ENCODE assay signal across 10 cellular contexts in the genomic region with DNA sequence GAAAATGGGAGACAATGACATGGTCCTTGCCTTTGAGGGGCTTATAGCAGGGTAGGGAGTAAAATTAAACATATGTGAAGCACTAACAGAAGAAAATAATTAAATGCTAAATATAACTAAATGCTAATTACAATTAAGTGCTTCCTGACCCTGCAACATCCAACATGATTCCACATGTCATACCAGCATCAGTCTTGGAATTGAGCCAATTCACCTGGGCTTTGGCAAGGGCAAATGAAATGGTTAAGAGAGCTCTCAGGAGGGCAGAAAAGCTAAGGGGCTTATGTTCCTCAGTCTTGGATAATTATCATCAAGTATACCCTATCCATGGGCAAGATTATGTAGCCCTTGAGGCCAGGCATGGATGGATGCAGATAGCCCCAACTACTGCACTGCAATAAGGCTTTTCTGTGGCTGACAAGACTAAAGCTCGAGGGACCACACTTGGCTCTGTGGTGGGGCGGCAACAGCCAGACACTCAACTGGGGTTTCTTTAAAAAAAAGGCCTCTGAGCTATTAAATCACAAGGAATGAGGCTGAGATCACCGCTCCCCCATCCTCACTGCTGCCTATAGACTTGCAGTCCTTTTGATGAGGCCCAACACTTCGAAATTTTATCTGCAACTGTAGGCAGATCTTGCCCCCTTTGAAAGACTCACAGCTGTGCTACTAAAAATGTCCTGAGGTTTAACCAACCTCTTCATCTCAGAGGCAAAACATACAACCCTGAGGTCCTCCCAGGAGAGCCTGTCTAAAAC. TPM values are rescaled to one million over a fixed set of nuclear protein-coding genes. Genes with fewer than 3 reads are reported as not detected.
DNase-seq lines count a peak whose midpoint lies in the region; ATAC-seq, FAIRE-seq and TF ChIP-seq lines count a peak whose summit lies in the region.
"Had no signal": no experiment of that assay in that cellular context is flagged by ENCODE, and none has a peak within 500 bp of the region (broad histone marks: within the 10 kb centered on the region; RNA-seq: fewer than 3 reads in every experiment).

No MANE protein-coding gene starts in this region.

- peak overlapping the region; percentile 91 for H3K4me2 ChIP-seq in SK-N-SH

- DNase-seq in SK-N-SH (no peak), adipocyte (ENCODE audit: low read depth) (peak; percentile 41), tibial artery (no peak), NCI-H187 treated with DMSO at 0.1 percent for 48 hours (lab: John Stamatoyannopoulos, UW) (no peak), urothelium cell line (ENCODE audit: low spot score) (no peak)
- DNase-seq: NK-92 treated with Interleukin-12 subunit alpha and Interleukin-12 subunit beta, amount 100 ng/mL, for 24 hours had no signal

- TF ChIP-seq RAD21 in SK-N-SH (IDR thresholded peaks at IDR 0.05; ENCODE audit: low read length) = no peak

- intact Hi-C loops in tibial artery (cut with DNase I; ENCODE audit: low total_unique reads) = no loop called here

- peak overlapping the region; percentile 84; the same call in 1 of the 2 replicates for H3K9ac ChIP-seq in SK-N-SH
- peak overlapping the region; percentile 94 for H3K9ac ChIP-seq in adipocyte (ENCODE audit: low read length)
- H3K9ac ChIP-seq in iPS-18a (ENCODE audit: low read length) = no peak overlapping the region

- H3K4me1 ChIP-seq in SK-N-SH (ENCODE audit: control insufficient read depth in 1 of 2, insufficient read depth in 2 of 2, low read depth in 1 of 2, low read length in 1 of 2) (peaks cover 18 to 38% of the 10 kb centered on the region in 2 experiments), adipocyte (ENCODE audit: control insufficient read depth, insufficient read depth, low read length) (peaks cover 48% of the 10 kb centered on the region), iPS-18a (ENCODE audit: control insufficient read depth, low read depth, low read length) (peaks cover 41% of the 10 kb centered on the region), tibial artery (peaks cover 0 to 78% (median 53%) of the 10 kb centered on the region in 4 donors)

- 71% methylated on average over 4 of the region's 4 CpGs for WGBS in SK-N-SH (ENCODE audit: low lambda C conversion rate)

- peaks cover 35% of the 10 kb centered on the region for H4K20me1 ChIP-seq in SK-N-SH (ENCODE audit: insufficient read depth)

- FAIRE-seq in urothelium cell line (lab: Jason Lieb, UNC) = no peak
- FAIRE-seq: H54 had no signal

- TF ChIP-seq CTCF in SK-N-SH (IDR thresholded peaks at IDR 0.05) (no peak), tibial artery (IDR thresholded peaks at IDR 0.05) (no peak)

- H3K36me3 ChIP-seq in SK-N-SH (replicated peaks in 1 of 2; ENCODE audit: control insufficient read depth in 1 of 2, insufficient read depth in 2 of 2, low read length in 1 of 2) = peaks cover 10 to 30% of the 10 kb centered on the region in 2 experiments
- H3K36me3 ChIP-seq in adipocyte (ENCODE audit: control insufficient read depth, insufficient read depth, low read length, severe bottlenecking) = peaks cover 24% of the 10 kb centered on the region
- peaks cover 15% of the 10 kb centered on the region for H3K36me3 ChIP-seq in iPS-18a (ENCODE audit: control insufficient read depth, low read depth, low read length)
- peaks cover 29 to 33% (median 30%) of the 10 kb centered on the region in 3 donors for H3K36me3 ChIP-seq in tibial artery

- H3K9me3 ChIP-seq in SK-N-SH (no peaks in the 10 kb centered on the region), adipocyte (ENCODE audit: control insufficient read depth, low read length) (no peaks in the 10 kb centered on the region), iPS-18a (ENCODE audit: control insufficient read depth, low read depth, low read length) (no peaks in the 10 kb centered on the region), tibial artery (no peaks in the 10 kb centered on the region)

- H3K27me3 ChIP-seq in SK-N-SH (ENCODE audit: insufficient read depth) (no peaks in the 10 kb centered on the region), adipocyte (replicated peaks; ENCODE audit: control insufficient read depth, insufficient read depth, low read length) (no peaks in the 10 kb centered on the region), iPS-18a (ENCODE audit: control insufficient read depth, insufficient read depth, low read length) (no peaks in the 10 kb centered on the region), tibial artery (no peaks in the 10 kb centered on the region)

- H3K79me2 ChIP-seq in SK-N-SH (ENCODE audit: insufficient read depth) = peaks cover 93% of the 10 kb centered on the region

- H3K4me3 ChIP-seq in SK-N-SH (ENCODE audit: low read depth in 2 of 2, low read length in 1 of 2) (peak overlapping the region; percentile 64 to 67), adipocyte (ENCODE audit: low read length) (peak overlapping the region; percentile 93), iPS-18a (ENCODE audit: low read length) (no peak overlapping the region), tibial artery (peak overlapping the region; percentile 54 to 55)

- POLR2A ChIA-PET in SK-N-SH (lab: Yijun Ruan, JAX) = interaction anchor here (0.8 to 4.0 kb wide), 7 partner anchors 7 to 67 kb away, joined by 3 to 21 read pairs (median 5); no protein-coding TSS in a partner anchor

- H3K9me2 ChIP-seq in SK-N-SH = no peaks in the 10 kb centered on the region

- no peak for TF ChIP-seq EP300 in SK-N-SH (IDR thresholded peaks at IDR 0.05; ENCODE audit: borderline replicate concordance in 1 of 2, low read depth in 1 of 2, low read length in 1 of 2)

- peaks cover 25% of the 10 kb centered on the region for H3F3A ChIP-seq in SK-N-SH (replicated peaks; ENCODE audit: insufficient read depth)

- ATAC-seq in SK-N-SH treated with all-trans-retinoic acid at 6 μM for 48 hours = no peak
- ATAC-seq in GM18873 (IDR thresholded peaks at IDR 0.05; ENCODE audit: low FRiP score, unreplicated experiment) = no peak

- no peak overlapping the region for H2AFZ ChIP-seq in SK-N-SH (ENCODE audit: low read depth)

- H3K27ac ChIP-seq in SK-N-SH (ENCODE audit: low read depth in 2 of 2, low read length in 1 of 2) (peak overlapping the region; percentile 97 to 99; a peak in 3 of 4 replicates), iPS-18a (ENCODE audit: low read length) (peak overlapping the region; percentile 33), tibial artery (peak overlapping the region; percentile 86 to 92)

- CTCF ChIA-PET in SK-N-SH (lab: Yijun Ruan, JAX) = interaction anchor here (0.6 to 5.2 kb wide), 7 partner anchors 9 to 568 kb away, joined by 3 to 30 read pairs (median 11); no protein-coding TSS in a partner anchor

TF ChIP-seq in SK-N-SH, 30 proteins besides CTCF, POLR2A, EP300 and RAD21 (continues in another document):
- TF ChIP-seq ELF1 (IDR thresholded peaks at IDR 0.05) (no peak), RXRA (IDR thresholded peaks at IDR 0.05; ENCODE audit: borderline replicate concordance, low read depth) (no peak), MEF2A (IDR thresholded peaks at IDR 0.05; ENCODE audit: borderline replicate concordance, low read depth) (no peak)
- TF ChIP-seq, protein P1, sequence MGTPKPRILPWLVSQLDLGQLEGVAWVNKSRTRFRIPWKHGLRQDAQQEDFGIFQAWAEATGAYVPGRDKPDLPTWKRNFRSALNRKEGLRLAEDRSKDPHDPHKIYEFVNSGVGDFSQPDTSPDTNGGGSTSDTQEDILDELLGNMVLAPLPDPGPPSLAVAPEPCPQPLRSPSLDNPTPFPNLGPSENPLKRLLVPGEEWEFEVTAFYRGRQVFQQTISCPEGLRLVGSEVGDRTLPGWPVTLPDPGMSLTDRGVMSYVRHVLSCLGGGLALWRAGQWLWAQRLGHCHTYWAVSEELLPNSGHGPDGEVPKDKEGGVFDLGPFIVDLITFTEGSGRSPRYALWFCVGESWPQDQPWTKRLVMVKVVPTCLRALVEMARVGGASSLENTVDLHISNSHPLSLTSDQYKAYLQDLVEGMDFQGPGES (IDR thresholded peaks at IDR 0.05; ENCODE audit: low read depth, low read length) = no peak
- TF ChIP-seq, protein P2, sequence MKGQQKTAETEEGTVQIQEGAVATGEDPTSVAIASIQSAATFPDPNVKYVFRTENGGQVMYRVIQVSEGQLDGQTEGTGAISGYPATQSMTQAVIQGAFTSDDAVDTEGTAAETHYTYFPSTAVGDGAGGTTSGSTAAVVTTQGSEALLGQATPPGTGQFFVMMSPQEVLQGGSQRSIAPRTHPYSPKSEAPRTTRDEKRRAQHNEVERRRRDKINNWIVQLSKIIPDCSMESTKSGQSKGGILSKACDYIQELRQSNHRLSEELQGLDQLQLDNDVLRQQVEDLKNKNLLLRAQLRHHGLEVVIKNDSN (IDR thresholded peaks at IDR 0.05; ENCODE audit: borderline replicate concordance, low read depth) = no peak

TF ChIP-seq in SK-N-SH treated with all-trans-retinoic acid at 6 μM for 48 hours, 23 proteins besides CTCF, POLR2A, EP300 and RAD21 (continues in another document):
- TF ChIP-seq SNAI2 (CRISPR knock-in tag; IDR thresholded peaks at IDR 0.05) (no peak), ISL1 (CRISPR knock-in tag; IDR thresholded peaks at IDR 0.05) (no peak)

RNA-seq across cellular contexts. Expression of a gene that starts 39.0 kb away (rescaled TPM):
- 5.0 and 6.8 TPM in 2 replicates for polyA plus RNA-seq in SK-N-SH (2012; rRNA removed)
- polyA plus RNA-seq in SK-N-SH (2012; cell fraction: cytosol; rRNA removed) = 1.3 and 1.7 TPM in 2 replicates
- 28.7 and 34.0 TPM in 2 replicates for polyA plus RNA-seq in SK-N-SH (2012; cell fraction: nucleus; rRNA removed)

RNA-seq across cellular contexts. Expression of a gene that starts 42.6 kb away (rescaled TPM):
- 111 TPM in 2 replicates for polyA plus RNA-seq in SK-N-SH (2012; rRNA removed)
- polyA plus RNA-seq in SK-N-SH (2012; cell fraction: cytosol; rRNA removed) = 32.2 and 47.9 TPM in 2 replicates
- 295 and 336 TPM in 2 replicates for polyA plus RNA-seq in SK-N-SH (2012; cell fraction: nucleus; rRNA removed)

RNA-seq across cellular contexts. Expression of a gene that starts 42.9 kb away (rescaled TPM):
- polyA plus RNA-seq in SK-N-SH (2012; rRNA removed) = 7.3 and 8.0 TPM in 2 replicates
- 6.2 and 8.5 TPM in 2 replicates for polyA plus RNA-seq in SK-N-SH (2012; cell fraction: cytosol; rRNA removed)
- polyA plus RNA-seq in SK-N-SH (2012; cell fraction: nucleus; rRNA removed) = 6.0 and 7.2 TPM in 2 replicates

Comparison
In these comparisons a context has a peak if more than half of its experiments do, and no peak if none do; other contexts are left out.
1. H3K27ac ChIP-seq: peak in every context shown above with its lines; median percentile 98 in SK-N-SH; 89 in tibial artery; 33 in iPS-18a.